19 cellular contexts compared by ENCODE assay signal in genomic region chr15:73941449-73941848, GRCh38. TPM values are rescaled to one million over a fixed set of nuclear protein-coding genes. Genes with fewer than 3 reads are reported as not detected.
DNase-seq lines count a peak whose midpoint lies in the region; ATAC-seq and TF ChIP-seq lines count a peak whose summit lies in the region.
"Had no signal": no experiment of that assay in that cellular context is flagged by ENCODE, and none has a peak within 500 bp of the region (broad histone marks: within the 10 kb centered on the region; RNA-seq: fewer than 3 reads in every experiment).

No MANE protein-coding gene starts in this region.

- no peaks in the 10 kb centered on the region for H3K9me3 ChIP-seq in SJSA1 (replicated peaks)
- H3K9me3 ChIP-seq in hepatocyte (ENCODE audit: low read depth), result no peaks in the 10 kb centered on the region
- H3K9me3 ChIP-seq in thoracic aorta, result no peaks in the 10 kb centered on the region
- H3K9me3 ChIP-seq: gastrocnemius medialis had no signal

- 54% methylated on average over 3 of the region's 3 CpGs for WGBS in hepatocyte (ENCODE audit: low lambda C conversion rate, missing lambda C conversion rate)

- H3K4me1 Mint-ChIP-seq in activated CD4-positive, alpha-beta T cell treated with anti-CD3 and anti-CD28 coated beads, Interleukin-2, amount 10 ng/mL, durations not matched to agents 7 days and 5 days, result peaks cover 21% of the 10 kb centered on the region
- peaks cover 17% of the 10 kb centered on the region for H3K4me1 Mint-ChIP-seq in activated CD4-positive, alpha-beta T cell treated with anti-CD3 and anti-CD28 coated beads, Interleukin-2, amount 10 ng/mL, durations not matched to agents 24 days and 14 days

- H3K79me2 ChIP-seq in hepatocyte, result peaks cover 6% of the 10 kb centered on the region

- H3K27ac ChIP-seq in SJSA1 (peak overlapping the region; percentile 86), hepatocyte (peak overlapping the region; percentile 78), thoracic aorta (peak overlapping the region; percentile 93 to 95)
- H3K27ac ChIP-seq: gastrocnemius medialis, KMS-11 had no signal

- H3K27me3 ChIP-seq in SJSA1 (replicated peaks) (no peaks in the 10 kb centered on the region), hepatocyte (no peaks in the 10 kb centered on the region), thoracic aorta (replicated peaks; ENCODE audit: insufficient read depth) (no peaks in the 10 kb centered on the region)
- H3K27me3 ChIP-seq: gastrocnemius medialis had no signal

- no peaks in the 10 kb centered on the region for H4K20me1 ChIP-seq in hepatocyte (ENCODE audit: insufficient read depth, poor library complexity, severe bottlenecking)

- H3K9me2 ChIP-seq in hepatocyte (replicated peaks; ENCODE audit: insufficient read depth), result no peaks in the 10 kb centered on the region

- peak overlapping the region; percentile 78 for H3K27ac Mint-ChIP-seq in activated CD4-positive, alpha-beta T cell treated with anti-CD3 and anti-CD28 coated beads, Interleukin-2, amount 10 ng/mL, durations not matched to agents 7 days and 5 days
- no peak overlapping the region for H3K27ac Mint-ChIP-seq in activated CD4-positive, alpha-beta T cell treated with anti-CD3 and anti-CD28 coated beads, Interleukin-2, amount 10 ng/mL, durations not matched to agents 24 days and 14 days
- H3K27ac Mint-ChIP-seq: immature natural killer cell; T-helper 1 cell treated with Interleukin-12 subunit alpha and Interleukin-12 subunit beta and Interleukin-4 antibody, amounts not matched to agents 30 μg/mL and 1 μg/mL, for 36 hours had no signal

- ATAC-seq in thoracic aorta (ENCODE audit: insufficient number of reproducible peaks, low FRiP score, low read depth), result no peak

- DNase-seq in activated CD4-positive, alpha-beta T cell treated with anti-CD3 and anti-CD28 coated beads, Interleukin-2, amount 10 ng/mL, durations not matched to agents 7 days and 5 days, result no peak
- no peak for DNase-seq in activated CD4-positive, alpha-beta T cell treated with anti-CD3 and anti-CD28 coated beads, Interleukin-2, amount 10 ng/mL, durations not matched to agents 24 days and 14 days
- DNase-seq in SJSA1 (ENCODE audit: low read depth in 1 of 2, low spot score in 2 of 2) (no peak), hepatocyte (ENCODE audit: low spot score) (no peak), thoracic aorta (ENCODE audit: low spot score) (no peak), SK-N-DZ (ENCODE audit: low spot score) (no peak), SKM-1 (lab: John Stamatoyannopoulos, UW; ENCODE audit: unreplicated experiment) (no peak), GOT3 (lab: John Stamatoyannopoulos, UW) (no peak)
- DNase-seq: activated CD4-positive, alpha-beta T cell treated with anti-CD3 and anti-CD28 coated beads for 1 hour; activated naive CD4-positive, alpha-beta T cell treated with anti-CD3 and anti-CD28 coated beads, Interleukin-2, amount 50 U/mL, for 16 hours; gastrocnemius medialis; immature natural killer cell; midbrain; NCI-H1436; NCI-H446 treated with DMSO at 0.1 percent for 48 hours; stimulated activated CD4-positive, alpha-beta T cell treated with anti-CD3 and anti-CD28 coated beads, Interleukin-12 subunit alpha, Interleukin-12 subunit beta, amount 100 ng/mL, for 4 hours; stimulated activated naive CD8-positive, alpha-beta T cell treated with anti-CD3 and anti-CD28 coated beads, Interleukin-15, amount 100 ng/mL, for 72 hours had no signal

- no peak overlapping the region for H3K4me3 Mint-ChIP-seq in activated CD4-positive, alpha-beta T cell treated with anti-CD3 and anti-CD28 coated beads, Interleukin-2, amount 10 ng/mL, durations not matched to agents 7 days and 5 days
- no peak overlapping the region for H3K4me3 Mint-ChIP-seq in activated CD4-positive, alpha-beta T cell treated with anti-CD3 and anti-CD28 coated beads, Interleukin-2, amount 10 ng/mL, durations not matched to agents 24 days and 14 days
- H3K4me3 Mint-ChIP-seq: immature natural killer cell; stimulated activated naive CD8-positive, alpha-beta T cell treated with anti-CD3 and anti-CD28 coated beads, Interleukin-15, amount 100 ng/mL, for 72 hours; T-helper 1 cell treated with Interleukin-12 subunit alpha and Interleukin-12 subunit beta and Interleukin-4 antibody, amounts not matched to agents 30 μg/mL and 1 μg/mL, for 36 hours had no signal

- H3K36me3 ChIP-seq in SJSA1 (no peaks in the 10 kb centered on the region), hepatocyte (replicated peaks; ENCODE audit: insufficient read depth, low read depth) (no peaks in the 10 kb centered on the region), thoracic aorta (peaks cover 7% of the 10 kb centered on the region)
- H3K36me3 ChIP-seq: gastrocnemius medialis had no signal

- CTCF ChIA-PET in activated CD4-positive, alpha-beta T cell treated with anti-CD3 and anti-CD28 coated beads, Interleukin-2, amount 10 ng/mL, durations not matched to agents 7 days and 5 days (lab: Charles Lee), result interaction anchor here (1.3 kb wide), 1 partner anchor 17 kb away, joined by 3 read pairs; no protein-coding TSS in a partner anchor

- POLR2A ChIA-PET in activated CD4-positive, alpha-beta T cell treated with anti-CD3 and anti-CD28 coated beads, Interleukin-2, amount 10 ng/mL, durations not matched to agents 7 days and 5 days (lab: Charles Lee), result no interaction called here

- peaks cover 23% of the 10 kb centered on the region for H3K4me1 ChIP-seq in SJSA1 (replicated peaks)
- peaks cover 57% of the 10 kb centered on the region for H3K4me1 ChIP-seq in hepatocyte (ENCODE audit: insufficient read depth)
- peaks cover 63 to 88% of the 10 kb centered on the region in 2 donors for H3K4me1 ChIP-seq in thoracic aorta (ENCODE audit: control insufficient read depth in 1 of 2, low read depth in 2 of 2)
- H3K4me1 ChIP-seq: gastrocnemius medialis had no signal

- no peaks in the 10 kb centered on the region for H3K36me3 Mint-ChIP-seq in activated CD4-positive, alpha-beta T cell treated with anti-CD3 and anti-CD28 coated beads, Interleukin-2, amount 10 ng/mL, durations not matched to agents 7 days and 5 days (ENCODE audit: low read depth)
- no peaks in the 10 kb centered on the region for H3K36me3 Mint-ChIP-seq in activated CD4-positive, alpha-beta T cell treated with anti-CD3 and anti-CD28 coated beads, Interleukin-2, amount 10 ng/mL, durations not matched to agents 24 days and 14 days (ENCODE audit: low read depth)
- H3K36me3 Mint-ChIP-seq: immature natural killer cell had no signal

- peaks cover 4% of the 10 kb centered on the region for H3K27me3 Mint-ChIP-seq in activated CD4-positive, alpha-beta T cell treated with anti-CD3 and anti-CD28 coated beads, Interleukin-2, amount 10 ng/mL, durations not matched to agents 7 days and 5 days
- peaks cover 7% of the 10 kb centered on the region for H3K27me3 Mint-ChIP-seq in activated CD4-positive, alpha-beta T cell treated with anti-CD3 and anti-CD28 coated beads, Interleukin-2, amount 10 ng/mL, durations not matched to agents 24 days and 14 days
- H3K27me3 Mint-ChIP-seq: stimulated activated naive CD8-positive, alpha-beta T cell treated with anti-CD3 and anti-CD28 coated beads, Interleukin-15, amount 100 ng/mL, for 72 hours had no signal

- intact Hi-C loops in activated CD4-positive, alpha-beta T cell treated with anti-CD3 and anti-CD28 coated beads, Interleukin-2, amount 10 ng/mL, durations not matched to agents 24 days and 14 days (cut with micrococcal nuclease), result no loop called here

- no peaks in the 10 kb centered on the region for H3K9me3 Mint-ChIP-seq in activated CD4-positive, alpha-beta T cell treated with anti-CD3 and anti-CD28 coated beads, Interleukin-2, amount 10 ng/mL, durations not matched to agents 7 days and 5 days
- H3K9me3 Mint-ChIP-seq in activated CD4-positive, alpha-beta T cell treated with anti-CD3 and anti-CD28 coated beads, Interleukin-2, amount 10 ng/mL, durations not matched to agents 24 days and 14 days, result no peaks in the 10 kb centered on the region
- H3K9me3 Mint-ChIP-seq: immature natural killer cell; stimulated activated naive CD8-positive, alpha-beta T cell treated with anti-CD3 and anti-CD28 coated beads, Interleukin-15, amount 100 ng/mL, for 72 hours; T-helper 1 cell treated with Interleukin-12 subunit alpha and Interleukin-12 subunit beta and Interleukin-4 antibody, amounts not matched to agents 30 μg/mL and 1 μg/mL, for 36 hours had no signal

- H3K4me3 ChIP-seq in SJSA1 (no peak overlapping the region), hepatocyte (no peak overlapping the region), thoracic aorta (peak overlapping the region; percentile 25)
- H3K4me3 ChIP-seq: gastrocnemius medialis had no signal

- no peak for TF ChIP-seq CTCF in hepatocyte (IDR thresholded peaks at IDR 0.05; ENCODE audit: poor library complexity)
- TF ChIP-seq CTCF in thoracic aorta (IDR thresholded peaks at IDR 0.05), result no peak

- peak overlapping the region; percentile 51 for H3K4me2 ChIP-seq in hepatocyte
- H3K4me2 ChIP-seq: KMS-11 had no signal

- H2AFZ ChIP-seq in hepatocyte, result no peak overlapping the region

RNA-seq across cellular contexts. Expression of gene LOXL1, which starts 15.2 kb away (rescaled TPM):
- 1 to 10 TPM; 3.4 to 3.5 TPM for total RNA-seq in activated CD4-positive, alpha-beta T cell treated with anti-CD3 and anti-CD28 coated beads, Interleukin-2, amount 10 ng/mL, durations not matched to agents 7 days and 5 days
- 0.49 and 0.88 TPM in 2 replicates for total RNA-seq in activated CD4-positive, alpha-beta T cell treated with anti-CD3 and anti-CD28 coated beads, Interleukin-2, amount 10 ng/mL, durations not matched to agents 24 days and 14 days
- total RNA-seq in SJSA1 (2014; rRNA removed; shearing (Covaris generic)), result 8.3 and 10.1 TPM in 2 replicates
- total RNA-seq in hepatocyte (35.6 and 44.5 TPM in 2 replicates), thoracic aorta (100 to 1,000 TPM; 164 to 321 TPM)
- 96.9 and 136 TPM in 2 replicates for polyA plus RNA-seq in hepatocyte
- 29.4 and 31.5 TPM in 2 replicates for polyA plus RNA-seq in SK-N-DZ (2014; cell fraction: cytosol; rRNA removed)
- polyA plus RNA-seq in SK-N-DZ (2014; cell fraction: nucleus; rRNA removed), result 24.0 and 26.1 TPM in 2 replicates

RNA-seq across cellular contexts. Expression of gene STOML1, which starts 50.6 kb away (rescaled TPM):
- total RNA-seq in activated CD4-positive, alpha-beta T cell treated with anti-CD3 and anti-CD28 coated beads, Interleukin-2, amount 10 ng/mL, durations not matched to agents 7 days and 5 days, result 10 to 100 TPM; 12.0 to 12.8 TPM
- 10.3 and 10.6 TPM in 2 replicates for total RNA-seq in activated CD4-positive, alpha-beta T cell treated with anti-CD3 and anti-CD28 coated beads, Interleukin-2, amount 10 ng/mL, durations not matched to agents 24 days and 14 days
- total RNA-seq in SJSA1 (2014; rRNA removed; shearing (Covaris generic)), result 21.1 and 22.4 TPM in 2 replicates
- 10.3 and 14.2 TPM in 2 replicates for total RNA-seq in hepatocyte
- polyA plus RNA-seq in hepatocyte, result 19.8 and 21.0 TPM in 2 replicates
- 10 to 100 TPM; 23.6 to 37.9 TPM for total RNA-seq in thoracic aorta
- polyA plus RNA-seq in SK-N-DZ (2014; cell fraction: cytosol; rRNA removed), result 10.7 and 13.9 TPM in 2 replicates
- polyA plus RNA-seq in SK-N-DZ (2014; cell fraction: nucleus; rRNA removed), result 6.9 and 16.8 TPM in 2 replicates

RNA-seq across cellular contexts. Expression of gene PML, which starts 53.1 kb away (rescaled TPM):
- 100 to 1,000 TPM; 118 to 122 TPM for total RNA-seq in activated CD4-positive, alpha-beta T cell treated with anti-CD3 and anti-CD28 coated beads, Interleukin-2, amount 10 ng/mL, durations not matched to agents 7 days and 5 days
- total RNA-seq in activated CD4-positive, alpha-beta T cell treated with anti-CD3 and anti-CD28 coated beads, Interleukin-2, amount 10 ng/mL, durations not matched to agents 24 days and 14 days, result 61.3 and 64.2 TPM in 2 replicates
- total RNA-seq in SJSA1 (2014; rRNA removed; shearing (Covaris generic)), result 27.1 and 41.6 TPM in 2 replicates
- total RNA-seq in hepatocyte (9.7 and 15.7 TPM in 2 replicates), thoracic aorta (100 to 1,000 TPM in 1 of 2 donors, 10 to 100 TPM in 1; 77.2 to 138 TPM)
- polyA plus RNA-seq in hepatocyte, result 29.9 and 38.8 TPM in 2 replicates
- polyA plus RNA-seq in SK-N-DZ (2014; cell fraction: cytosol; rRNA removed), result 9.1 and 14.0 TPM in 2 replicates
- 13.7 and 17.4 TPM in 2 replicates for polyA plus RNA-seq in SK-N-DZ (2014; cell fraction: nucleus; rRNA removed)
